ENCODE assay signal across 8 cellular contexts in the genomic region with DNA sequence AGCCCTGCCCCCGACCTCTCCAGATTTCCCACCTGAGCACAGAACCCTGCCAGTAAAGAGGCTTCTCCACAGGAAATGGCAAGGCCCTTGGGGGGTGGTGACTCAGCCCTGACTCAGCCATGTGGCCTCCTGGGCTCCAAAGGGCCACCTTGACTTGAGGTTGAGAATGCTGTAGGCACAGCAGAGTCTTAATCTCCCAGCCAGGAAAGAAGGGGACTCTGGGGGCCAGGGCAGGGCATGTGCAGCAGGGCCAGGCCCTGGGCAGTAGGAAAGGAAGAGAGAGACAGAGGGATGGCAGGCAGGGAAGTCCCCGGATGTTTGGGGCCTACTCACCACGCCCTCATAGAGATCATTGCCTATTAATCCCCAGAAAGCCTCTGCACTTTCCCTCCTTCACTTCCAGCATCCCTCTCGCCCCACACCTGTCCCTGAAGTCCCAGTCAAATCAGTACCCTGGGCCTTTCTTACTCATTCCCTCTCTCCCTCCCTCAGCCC. TPM values are rescaled to one million over a fixed set of nuclear protein-coding genes. Genes with fewer than 3 reads are reported as not detected.
DNase-seq lines count a peak whose midpoint lies in the region; ATAC-seq lines count a peak whose summit lies in the region.

No MANE protein-coding gene starts in this region.

- H3K9me3 ChIP-seq in esophagus (ENCODE audit: control insufficient read depth in 2 of 2, insufficient read depth in 1 of 2, low read depth in 1 of 2, low read length in 1 of 2): no peaks in the 10 kb centered on the region

- 37 to 58% methylated on average over 4 of the region's 4 CpGs for whole genome bisulfite sequencing in esophagus, 2 donors

- H3K4me1 ChIP-seq in esophagus (ENCODE audit: control insufficient read depth in 2 of 2, insufficient read depth in 2 of 2, low read length in 1 of 2): peaks cover 4 to 32% of the 10 kb centered on the region in 2 donors

- H3K36me3 ChIP-seq in esophagus (ENCODE audit: control insufficient read depth in 2 of 2, insufficient read depth in 2 of 2, low read length in 1 of 2): no peaks in the 10 kb centered on the region

- DNase-seq in SHP77 (lab: John Stamatoyannopoulos, UW): peak; percentile 17 to 36
- no peak for DNase-seq in SHP77 treated with DMSO at 0.1 percent for 48 hours (lab: John Stamatoyannopoulos, UW)
- DNase-seq in activated CD4-positive, alpha-beta T cell treated with anti-CD3 and anti-CD28 coated beads for 24 hours (ENCODE audit: low read depth in 2 of 2): peak; percentile 38 to 75
- DNase-seq in stimulated activated CD4-positive, alpha-beta T cell treated with anti-CD3 and anti-CD28 coated beads, TNF-alpha, amount 100 ng/mL, for 24 hours (ENCODE audit: low read depth in 3 of 3): peak; percentile 46 to 84 (median 47)
- DNase-seq in NCI-H446 (lab: John Stamatoyannopoulos, UW): no peak

- peak overlapping the region; percentile 49 to 67 for H3K27ac ChIP-seq in esophagus (ENCODE audit: low read depth in 2 of 2, low read length in 1 of 2)

- no peak overlapping the region for H3K4me3 ChIP-seq in esophagus (ENCODE audit: low read depth in 1 of 2, low read length in 2 of 2)

- H3K27me3 ChIP-seq in esophagus (ENCODE audit: control insufficient read depth in 1 of 2, insufficient read depth in 2 of 2, low read length in 2 of 2): no peaks in the 10 kb centered on the region

- ATAC-seq in HG03442 (IDR thresholded peaks at IDR 0.05; ENCODE audit: unreplicated experiment) (no peak), GM18502 (IDR thresholded peaks at IDR 0.05; ENCODE audit: poor library complexity, unreplicated experiment) (no peak)

RNA-seq across cellular contexts. Expression of a gene that starts 4.8 kb away (rescaled TPM):
- polyA plus RNA-seq in esophagus: 10 to 100 TPM; 38.3 to 41.8 TPM

RNA-seq across cellular contexts. Expression of a gene that starts 44.0 kb away (rescaled TPM):
- polyA plus RNA-seq in esophagus: 10 to 100 TPM; 12.1 to 13.5 TPM

RNA-seq across cellular contexts. Expression of a gene that starts 56.1 kb away (rescaled TPM):
- 1 to 10 TPM; 2.9 to 3.0 TPM for polyA plus RNA-seq in esophagus

Comparison
In these comparisons a context has a peak if more than half of its experiments do, and no peak if none do; other contexts are left out.
1. DNase-seq: peak in SHP77 (2 of 2), activated CD4-positive, alpha-beta T cell treated with anti-CD3 and anti-CD28 coated beads for 24 hours (2 of 2) and stimulated activated CD4-positive, alpha-beta T cell treated with anti-CD3 and anti-CD28 coated beads, TNF-alpha, amount 100 ng/mL, for 24 hours (3 of 3); none in SHP77 treated with DMSO at 0.1 percent for 48 hours (single experiment) and NCI-H446 (0 of 2).